8 cellular contexts compared by ENCODE assay signal in the genomic region with DNA sequence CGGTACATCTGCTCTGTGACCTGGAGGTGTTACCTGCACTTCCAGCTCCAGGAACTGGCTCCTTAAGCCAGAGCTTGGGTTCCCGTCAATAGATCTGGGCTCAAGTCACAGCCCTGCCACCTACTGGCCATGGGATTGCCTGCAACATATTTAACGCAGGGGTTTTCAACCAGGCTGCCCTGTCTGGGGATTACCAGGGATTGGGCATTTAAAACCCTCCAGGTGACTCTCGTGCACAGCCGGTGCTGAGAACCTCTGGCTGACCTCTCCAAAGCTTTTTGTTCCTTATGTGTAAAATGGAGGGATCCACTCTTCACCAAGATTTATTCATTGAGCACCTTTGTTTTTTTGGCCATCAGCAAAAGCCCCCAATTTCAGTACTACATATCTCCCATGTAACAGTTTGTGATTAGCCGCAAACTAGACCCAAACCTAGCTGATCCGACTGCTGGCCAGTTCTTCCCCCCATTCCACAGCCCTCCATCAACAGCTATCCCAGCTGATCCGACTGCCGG.
DNase-seq lines count a peak whose midpoint lies in the region; ATAC-seq and TF ChIP-seq lines count a peak whose summit lies in the region.

No MANE protein-coding gene starts in this region.

- peaks cover 0 to 7% (median 0%) of the 10 kb centered on the region in 3 donors for H3K4me1 ChIP-seq in gastroesophageal sphincter
- peaks cover 7 to 25% of the 10 kb centered on the region in 2 donors for H3K4me1 ChIP-seq in thyroid gland

- intact Hi-C loops in thyroid gland (cut with DNase I): loop anchor here (5.0 to 10.0 kb wide), 3 partner anchors 69 to 206 kb away; no protein-coding TSS in a partner anchor

- peaks cover 10% of the 10 kb centered on the region for H3K4me1 Mint-ChIP-seq in osteocyte (ENCODE audit: unreplicated experiment)

- peaks cover 7% of the 10 kb centered on the region for H3K27me3 ChIP-seq in gastroesophageal sphincter
- no peaks in the 10 kb centered on the region for H3K27me3 ChIP-seq in thyroid gland

- no peaks in the 10 kb centered on the region for H3K9me3 ChIP-seq in gastroesophageal sphincter
- no peaks in the 10 kb centered on the region for H3K9me3 ChIP-seq in thyroid gland

- DNase-seq in ELR (ENCODE audit: low read depth) (peak; percentile 82), LNCaP clone FGC (ENCODE audit: low read depth) (peak; percentile 73), SHP77 (lab: John Stamatoyannopoulos, UW) (peak; percentile 85 to 92), osteocyte (ENCODE audit: extremely low spot score, unreplicated experiment) (peak; percentile 88), thyroid gland (peak; percentile 88 to 89)
- peak; percentile 49 for DNase-seq in activated gamma-delta T cell treated with anti-CD3 and anti-CD28 coated beads, Interleukin-2, amount 50 U/mL, for 16 hours (ENCODE audit: low read depth)

- H3K36me3 ChIP-seq in gastroesophageal sphincter (no peaks in the 10 kb centered on the region), thyroid gland (no peaks in the 10 kb centered on the region)

- H3K9me3 Mint-ChIP-seq in osteocyte (ENCODE audit: unreplicated experiment): no peaks in the 10 kb centered on the region

- TF ChIP-seq EP300 in gastroesophageal sphincter (IDR thresholded peaks at IDR 0.05): no peak

- ATAC-seq in GM21786 (IDR thresholded peaks at IDR 0.05; ENCODE audit: unreplicated experiment) (peak; percentile 91), gastroesophageal sphincter (peak; percentile 74)

- 56 to 69% methylated on average over 4 to 6 of the region's 9 CpGs for WGBS in gastroesophageal sphincter (ENCODE audit: low coverage in 1 of 2), 2 donors
- WGBS in thyroid gland, 2 donors: 35 to 36% methylated on average over 8 to 9 of the region's 9 CpGs

- H3K36me3 Mint-ChIP-seq in osteocyte (ENCODE audit: unreplicated experiment): no peaks in the 10 kb centered on the region

- TF ChIP-seq CTCF in LNCaP clone FGC (IDR thresholded peaks at IDR 0.05; ENCODE audit: control insufficient read depth, extremely low read depth, insufficient read depth) (peak; percentile 82), gastroesophageal sphincter (IDR thresholded peaks at IDR 0.05) (peak; percentile 83 to 95 (median 92)), osteocyte (IDR thresholded peaks at IDR 0.05) (peak; percentile 90), thyroid gland (IDR thresholded peaks at IDR 0.05) (peak; percentile 82 to 93 (median 90))

- H3K4me3 ChIP-seq in LNCaP clone FGC (ENCODE audit: low read depth, low read length): no peak overlapping the region
- H3K4me3 ChIP-seq in gastroesophageal sphincter: no peak overlapping the region
- H3K4me3 ChIP-seq in thyroid gland (replicated peaks in 1 of 3): no peak overlapping the region

- H3K27me3 Mint-ChIP-seq in osteocyte (ENCODE audit: unreplicated experiment): no peaks in the 10 kb centered on the region

- no peak overlapping the region for H3K27ac Mint-ChIP-seq in osteocyte (ENCODE audit: unreplicated experiment)

- TF ChIP-seq POLR2A in gastroesophageal sphincter (IDR thresholded peaks at IDR 0.05) (no peak), thyroid gland (IDR thresholded peaks at IDR 0.05) (peak in 1 of 2 donors; percentile 9)

- H3K27ac ChIP-seq in gastroesophageal sphincter (no peak overlapping the region), thyroid gland (no peak overlapping the region)

- no peak overlapping the region for H3K4me3 Mint-ChIP-seq in osteocyte (ENCODE audit: unreplicated experiment)
